ENCODE assay signal across 8 cellular contexts in genomic region chr4:140252144-140252741, GRCh38.
DNase-seq lines count a peak whose midpoint lies in the region; ATAC-seq and TF ChIP-seq lines count a peak whose summit lies in the region.

No MANE protein-coding gene starts in this region.

- H3K4me1 Mint-ChIP-seq in osteocyte (ENCODE audit: unreplicated experiment): peaks cover 30% of the 10 kb centered on the region

- H3K27ac Mint-ChIP-seq in osteocyte (ENCODE audit: unreplicated experiment): peak overlapping the region; percentile 85

- TF ChIP-seq CTCF in fibroblast of villous mesenchyme (IDR thresholded peaks at IDR 0.05; ENCODE audit: insufficient read depth, low read depth, low read length): no peak
- TF ChIP-seq CTCF in osteocyte (IDR thresholded peaks at IDR 0.05): no peak

- H3K36me3 Mint-ChIP-seq in osteocyte (ENCODE audit: unreplicated experiment): no peaks in the 10 kb centered on the region

- H3K27me3 Mint-ChIP-seq in osteocyte (ENCODE audit: unreplicated experiment): no peaks in the 10 kb centered on the region

- no peak for ATAC-seq in GM21528 (IDR thresholded peaks at IDR 0.05; ENCODE audit: low FRiP score, unreplicated experiment)

- peak overlapping the region; percentile 52; the same call in 1 of the 2 replicates for H3K4me3 ChIP-seq in Jurkat, Clone E6-1 (ENCODE audit: low read length)
- peak overlapping the region; percentile 62 for H3K4me3 ChIP-seq in fibroblast of villous mesenchyme (ENCODE audit: low read depth, low read length)

- no peaks in the 10 kb centered on the region for H3K9me3 Mint-ChIP-seq in osteocyte (ENCODE audit: unreplicated experiment)

- peak overlapping the region; percentile 66 for H3K4me3 Mint-ChIP-seq in osteocyte (ENCODE audit: unreplicated experiment)

- DNase-seq in DMS 273 treated with DMSO at 0.1 percent for 48 hours (lab: John Stamatoyannopoulos, UW) (peak; percentile 91), UCSD-AML1 (lab: John Stamatoyannopoulos, UW; ENCODE audit: unreplicated experiment) (peak; percentile 51), fibroblast of villous mesenchyme (ENCODE audit: low read depth) (no peak), osteocyte (ENCODE audit: extremely low spot score, unreplicated experiment) (no peak), NCI-H226 (no peak), activated gamma-delta T cell (lab: John Stamatoyannopoulos, UW) (no peak)
- DNase-seq in Jurkat, Clone E6-1 (ENCODE audit: low read depth, low spot score): no peak

Comparison
In these comparisons a context has a peak if more than half of its experiments do, and no peak if none do; other contexts are left out.
1. DNase-seq: peak in DMS 273 treated with DMSO at 0.1 percent for 48 hours (single experiment) and UCSD-AML1 (single experiment); none in Jurkat, Clone E6-1 (single experiment), fibroblast of villous mesenchyme (single experiment), osteocyte (single experiment), NCI-H226 (single experiment) and activated gamma-delta T cell (single experiment).